In the genomic region with DNA sequence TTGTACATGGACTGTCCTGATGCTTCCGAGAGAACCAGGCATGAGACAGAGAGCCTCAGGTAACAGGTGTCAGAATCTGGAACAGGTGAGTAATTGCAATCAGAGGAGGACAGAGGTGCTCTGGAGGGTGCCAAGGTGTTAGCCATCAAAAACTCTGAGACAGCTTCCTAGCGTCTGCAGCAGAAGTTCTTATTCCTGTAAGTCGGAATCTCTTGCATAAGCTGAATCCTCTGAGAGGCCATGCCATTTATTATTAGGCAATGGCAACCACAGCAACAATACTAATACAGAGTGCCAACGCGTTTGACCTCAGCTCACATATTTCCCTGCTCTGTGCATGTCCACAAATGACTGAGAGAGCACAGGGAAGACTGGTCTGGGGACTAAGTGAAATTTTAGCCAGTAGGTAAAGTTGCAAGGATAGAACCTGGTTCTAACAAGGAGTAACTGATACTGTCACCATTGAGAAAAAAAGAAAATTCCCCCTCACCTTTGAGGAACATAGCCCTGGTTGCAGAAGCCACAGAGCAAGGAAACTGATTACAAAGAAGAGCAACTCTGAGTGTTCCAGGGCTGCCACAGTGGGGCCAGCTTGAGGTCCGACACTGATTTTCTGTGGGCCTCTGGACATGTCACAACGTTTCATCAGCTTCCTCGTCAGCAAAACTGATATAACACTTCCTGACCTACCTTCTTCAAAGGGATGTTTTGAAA, we compare ENCODE assay signal across 12 cellular contexts. TPM values are rescaled to one million over a fixed set of nuclear protein-coding genes. Genes with fewer than 3 reads are reported as not detected.
A peak's percentile ranks its signal among the peaks of the same experiment; 100 is the strongest.
DNase-seq lines count a peak whose midpoint lies in the region; ATAC-seq and TF ChIP-seq lines count a peak whose summit lies in the region.
"Had no signal": no experiment of that assay in that cellular context is flagged by ENCODE, and none has a peak within 500 bp of the region (broad histone marks: within the 10 kb centered on the region; RNA-seq: fewer than 3 reads in every experiment).

No MANE protein-coding gene starts in this region.

- H3K4me1 ChIP-seq in right cardiac atrium (ENCODE audit: control insufficient read depth, insufficient read depth, low read length), result peaks cover 4% of the 10 kb centered on the region
- no peaks in the 10 kb centered on the region for H3K4me1 ChIP-seq in effector memory CD4-positive, alpha-beta T cell (ENCODE audit: control insufficient read depth, insufficient read depth, low read length, poor library complexity, severe bottlenecking)

- no peaks in the 10 kb centered on the region for H3K9me3 Mint-ChIP-seq in WTC11
- H3K9me3 Mint-ChIP-seq: naive B cell; T-helper 1 cell treated with Interleukin-12 subunit alpha and Interleukin-12 subunit beta and Interleukin-4 antibody, amounts not matched to agents 30 μg/mL and 1 μg/mL, for 36 hours had no signal

- H3K36me3 Mint-ChIP-seq in WTC11, result no peaks in the 10 kb centered on the region
- H3K36me3 Mint-ChIP-seq: activated naive CD8-positive, alpha-beta T cell; naive B cell had no signal

- intact Hi-C loops in right cardiac atrium (cut with DNase I) (no loop called here), sciatic nerve (cut with DNase I) (no loop called here)

- DNase-seq in NB4 (ENCODE audit: low read depth), result peak; percentile 22
- DNase-seq in WTC11 (ENCODE audit: low spot score), result no peak
- peak in 1 of 3 donors; percentile 45 for DNase-seq in right cardiac atrium
- no peak for DNase-seq in sciatic nerve (ENCODE audit: low spot score)
- DNase-seq in effector memory CD4-positive, alpha-beta T cell, result no peak
- no peak for DNase-seq in C1 segment of cervical spinal cord (lab: John Stamatoyannopoulos, UW)
- DNase-seq in foreskin melanocyte, result no peak
- DNase-seq: cortex of kidney, MG63, naive B cell had no signal

- no peak overlapping the region for H3K4me3 Mint-ChIP-seq in WTC11
- H3K4me3 Mint-ChIP-seq: activated naive CD8-positive, alpha-beta T cell; naive B cell; T-helper 1 cell treated with Interleukin-12 subunit alpha and Interleukin-12 subunit beta and Interleukin-4 antibody, amounts not matched to agents 30 μg/mL and 1 μg/mL, for 36 hours had no signal

- H3K4me3 ChIP-seq in NB4 (ENCODE audit: low read depth, low read length), result no peak overlapping the region
- no peak overlapping the region for H3K4me3 ChIP-seq in right cardiac atrium (ENCODE audit: low read length)
- H3K4me3 ChIP-seq in effector memory CD4-positive, alpha-beta T cell (ENCODE audit: insufficient read depth, low read depth, low read length, poor library complexity, severe bottlenecking), result no peak overlapping the region
- H3K4me3 ChIP-seq: MG63 had no signal

- TF ChIP-seq CTCF in NB4 (IDR thresholded peaks at IDR 0.05; ENCODE audit: low read depth, low read length), result no peak
- TF ChIP-seq CTCF in WTC11 (IDR thresholded peaks at IDR 0.05), result no peak

- TF ChIP-seq POLR2A in NB4 (IDR thresholded peaks at IDR 0.05; ENCODE audit: extremely low read depth, insufficient read length), result no peak

- no peaks in the 10 kb centered on the region for H3K36me3 ChIP-seq in effector memory CD4-positive, alpha-beta T cell (ENCODE audit: control insufficient read depth, insufficient read depth, low read length)
- H3K36me3 ChIP-seq: MG63 had no signal

- ATAC-seq in WTC11 (no peak; the same call in 1 of the 2 replicates), right cardiac atrium (peak; percentile 80 to 87), sciatic nerve (peak; percentile 42)

- 58% methylated on average over 8 of the region's 8 CpGs for WGBS in right cardiac atrium

- H3K27ac ChIP-seq in right cardiac atrium (ENCODE audit: low read length), result peak overlapping the region; percentile 17
- no peak overlapping the region for H3K27ac ChIP-seq in effector memory CD4-positive, alpha-beta T cell (ENCODE audit: insufficient read depth, low read length, poor library complexity, severe bottlenecking)

- H3K27me3 Mint-ChIP-seq in WTC11 (ENCODE audit: low read depth), result no peaks in the 10 kb centered on the region

- H3K4me1 Mint-ChIP-seq in WTC11, result peaks cover 4% of the 10 kb centered on the region; the same call in 1 of the 2 replicates
- H3K4me1 Mint-ChIP-seq: naive B cell had no signal

- H3K9me3 ChIP-seq in right cardiac atrium (ENCODE audit: control insufficient read depth, low read length), result no peaks in the 10 kb centered on the region
- H3K9me3 ChIP-seq in effector memory CD4-positive, alpha-beta T cell (ENCODE audit: control insufficient read depth, low read length), result no peaks in the 10 kb centered on the region
- H3K9me3 ChIP-seq: MG63 had no signal

- CTCF ChIA-PET in WTC11 (lab: Charles Lee), result interaction anchor here (1.0 to 1.2 kb wide), 2 partner anchors 9 to 115 kb away, joined by 3 read pairs; no protein-coding TSS in a partner anchor

- POLR2A ChIA-PET in WTC11 (lab: Charles Lee), result no interaction called here

- H3K27ac Mint-ChIP-seq in WTC11, result no peak overlapping the region
- H3K27ac Mint-ChIP-seq: activated naive CD8-positive, alpha-beta T cell; naive B cell; T-helper 1 cell treated with Interleukin-12 subunit alpha and Interleukin-12 subunit beta and Interleukin-4 antibody, amounts not matched to agents 30 μg/mL and 1 μg/mL, for 36 hours had no signal

- no peaks in the 10 kb centered on the region for H3K27me3 ChIP-seq in right cardiac atrium (ENCODE audit: control insufficient read depth, insufficient read depth)
- H3K27me3 ChIP-seq in effector memory CD4-positive, alpha-beta T cell (replicated peaks; ENCODE audit: control insufficient read depth, insufficient read depth, low read length, poor library complexity, severe bottlenecking), result no peaks in the 10 kb centered on the region
- H3K27me3 ChIP-seq: MG63 had no signal

TF ChIP-seq in WTC11, 78 proteins besides CTCF, POLR2A, EP300 and RAD21:
- TF ChIP-seq GABPB1 (CRISPR knock-in tag; IDR thresholded peaks at IDR 0.05), result peak; percentile 99
- no peak for TF ChIP-seq HMGA2 (CRISPR knock-in tag; IDR thresholded peaks at IDR 0.05)
- no peak for TF ChIP-seq ELF4 (CRISPR knock-in tag; IDR thresholded peaks at IDR 0.05; ENCODE audit: low read depth)
- TF ChIP-seq, protein P1, sequence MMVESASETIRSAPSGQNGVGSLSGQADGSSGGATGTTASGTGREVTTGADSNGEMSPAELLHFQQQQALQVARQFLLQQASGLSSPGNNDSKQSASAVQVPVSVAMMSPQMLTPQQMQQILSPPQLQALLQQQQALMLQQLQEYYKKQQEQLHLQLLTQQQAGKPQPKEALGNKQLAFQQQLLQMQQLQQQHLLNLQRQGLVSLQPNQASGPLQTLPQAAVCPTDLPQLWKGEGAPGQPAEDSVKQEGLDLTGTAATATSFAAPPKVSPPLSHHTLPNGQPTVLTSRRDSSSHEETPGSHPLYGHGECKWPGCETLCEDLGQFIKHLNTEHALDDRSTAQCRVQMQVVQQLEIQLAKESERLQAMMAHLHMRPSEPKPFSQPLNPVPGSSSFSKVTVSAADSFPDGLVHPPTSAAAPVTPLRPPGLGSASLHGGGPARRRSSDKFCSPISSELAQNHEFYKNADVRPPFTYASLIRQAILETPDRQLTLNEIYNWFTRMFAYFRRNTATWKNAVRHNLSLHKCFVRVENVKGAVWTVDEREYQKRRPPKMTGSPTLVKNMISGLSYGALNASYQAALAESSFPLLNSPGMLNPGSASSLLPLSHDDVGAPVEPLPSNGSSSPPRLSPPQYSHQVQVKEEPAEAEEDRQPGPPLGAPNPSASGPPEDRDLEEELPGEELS (CRISPR knock-in tag; IDR thresholded peaks at IDR 0.05), result no peak

RNA-seq across cellular contexts. Expression of gene ACSL3, which starts 55.1 kb away (rescaled TPM):
- total RNA-seq in WTC11 (2021) (78.4 to 100 TPM (median 82.2 TPM) in 3 replicates), right cardiac atrium (10 to 100 TPM; 35.2 to 50.4 (median 36.6) TPM), sciatic nerve (70.5 TPM)
- polyA plus RNA-seq in right cardiac atrium, result 14.4 TPM
